16 cellular contexts compared by ENCODE assay signal in the genomic region with DNA sequence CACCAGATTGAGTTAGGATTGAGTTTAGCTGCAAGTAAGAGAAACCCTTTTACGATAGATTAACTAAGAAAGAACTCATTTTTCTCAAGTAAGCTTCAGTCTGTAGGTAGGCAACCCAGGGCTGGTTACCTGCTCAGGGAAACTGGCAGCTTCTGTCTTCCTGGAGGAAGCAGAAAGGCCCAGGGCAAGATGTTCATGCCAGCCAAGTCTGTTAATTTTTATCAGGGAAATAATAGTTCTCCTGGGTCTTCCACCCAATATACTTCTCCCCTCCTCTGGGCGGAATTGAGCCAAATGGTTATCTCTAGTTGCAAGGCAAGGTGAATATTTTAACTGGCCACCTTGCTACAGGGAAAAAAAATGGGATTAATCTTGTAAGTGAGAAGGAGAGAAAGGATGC.
A peak's percentile ranks its signal among the peaks of the same experiment; 100 is the strongest.
DNase-seq lines count a peak whose midpoint lies in the region; ATAC-seq and TF ChIP-seq lines count a peak whose summit lies in the region.
"Had no signal": no experiment of that assay in that cellular context is flagged by ENCODE, and none has a peak within 500 bp of the region (broad histone marks: within the 10 kb centered on the region; RNA-seq: fewer than 3 reads in every experiment).

No MANE protein-coding gene starts in this region.

- TF ChIP-seq CTCF in C4-2B (conservative IDR thresholded peaks at IDR 0.05) (no peak), tibial artery (IDR thresholded peaks at IDR 0.05) (no peak), foreskin keratinocyte (conservative IDR thresholded peaks at IDR 0.05) (no peak)

- H3K27me3 ChIP-seq in CD8-positive, alpha-beta memory T cell (ENCODE audit: insufficient read depth, low read length, poor library complexity, severe bottlenecking), result no peaks in the 10 kb centered on the region
- H3K27me3 ChIP-seq in tibial artery (no peaks in the 10 kb centered on the region), foreskin keratinocyte (no peaks in the 10 kb centered on the region)

- no peak for ATAC-seq in effector memory CD8-positive, alpha-beta T cell (replicated peaks)
- no peak for ATAC-seq in HG03039 (IDR thresholded peaks at IDR 0.05; ENCODE audit: unreplicated experiment)
- no peak for ATAC-seq in foreskin keratinocyte
- ATAC-seq in GM19023 (IDR thresholded peaks at IDR 0.05; ENCODE audit: unreplicated experiment), result no peak

- H3K4me1 Mint-ChIP-seq in CD8-positive, alpha-beta memory T cell, result peaks cover 69 to 84% (median 77%) of the 10 kb centered on the region in 3 donors
- H3K4me1 Mint-ChIP-seq in effector memory CD8-positive, alpha-beta T cell (ENCODE audit: low read depth in 2 of 2), result peaks cover 35 to 66% of the 10 kb centered on the region in 2 donors

- no peaks in the 10 kb centered on the region for H3K27me3 Mint-ChIP-seq in CD8-positive, alpha-beta memory T cell
- H3K27me3 Mint-ChIP-seq in effector memory CD8-positive, alpha-beta T cell, result no peaks in the 10 kb centered on the region
- H3K27me3 Mint-ChIP-seq: CD4-positive, alpha-beta memory T cell; IgD-negative memory B cell had no signal

- peaks cover 17 to 38% (median 19%) of the 10 kb centered on the region in 3 donors for H3K36me3 Mint-ChIP-seq in CD8-positive, alpha-beta memory T cell
- peaks cover 11% of the 10 kb centered on the region for H3K36me3 Mint-ChIP-seq in effector memory CD8-positive, alpha-beta T cell (ENCODE audit: insufficient read depth)

- H3K4me1 ChIP-seq in CD8-positive, alpha-beta memory T cell (ENCODE audit: insufficient read depth, low read length), result no peaks in the 10 kb centered on the region
- H3K4me1 ChIP-seq in tibial artery (peaks cover 0 to 83% (median 34%) of the 10 kb centered on the region in 4 donors), foreskin keratinocyte (no peaks in the 10 kb centered on the region)

- intact Hi-C loops in tibial artery (cut with DNase I; ENCODE audit: low total_unique reads), result no loop called here

- H3K36me3 ChIP-seq in CD8-positive, alpha-beta memory T cell (ENCODE audit: insufficient read depth, low read length), result no peaks in the 10 kb centered on the region
- H3K36me3 ChIP-seq in tibial artery, result no peaks in the 10 kb centered on the region

- peak overlapping the region; percentile 70 for H3K27ac ChIP-seq in C4-2B
- H3K27ac ChIP-seq in CD8-positive, alpha-beta memory T cell (ENCODE audit: low read depth, low read length), result no peak overlapping the region
- peak overlapping the region; percentile 11 to 43 for H3K27ac ChIP-seq in tibial artery
- no peak overlapping the region for H3K27ac ChIP-seq in foreskin keratinocyte
- H3K27ac ChIP-seq: BLaER1 treated with 17β-estradiol and CSF1 and Interleukin-3, amounts not matched to agents 10 nM and 100 nM; GM23248 had no signal

- H3K9me3 Mint-ChIP-seq in CD8-positive, alpha-beta memory T cell, result peaks cover 0 to 10% (median 5%) of the 10 kb centered on the region in 5 donors
- peaks cover 0 to 1% of the 10 kb centered on the region in 2 donors for H3K9me3 Mint-ChIP-seq in effector memory CD8-positive, alpha-beta T cell

- DNase-seq in CD8-positive, alpha-beta memory T cell, result no peak
- DNase-seq in effector memory CD8-positive, alpha-beta T cell, result no peak
- no peak for DNase-seq in tibial artery
- no peak for DNase-seq in foreskin keratinocyte
- DNase-seq: ACHN; Caco-2; CD4-positive, alpha-beta memory T cell; DMS53; GF-D8; GM23248; KG1 had no signal

- no peaks in the 10 kb centered on the region for H3K9me3 ChIP-seq in CD8-positive, alpha-beta memory T cell (ENCODE audit: low read length)
- H3K9me3 ChIP-seq in tibial artery, result no peaks in the 10 kb centered on the region

- no peak overlapping the region for H3K4me3 ChIP-seq in CD8-positive, alpha-beta memory T cell (ENCODE audit: low read length)
- H3K4me3 ChIP-seq in tibial artery, result no peak overlapping the region
- H3K4me3 ChIP-seq: BLaER1 treated with 17β-estradiol and CSF1 and Interleukin-3, amounts not matched to agents 10 nM and 100 nM; GM23248 had no signal

- H3K4me3 Mint-ChIP-seq in CD8-positive, alpha-beta memory T cell, result peak overlapping the region in 2 of 7 donors; percentile 18 to 30
- no peak overlapping the region for H3K4me3 Mint-ChIP-seq in effector memory CD8-positive, alpha-beta T cell

- peak overlapping the region in 6 of 8 donors; percentile 29 to 83 (median 62) for H3K27ac Mint-ChIP-seq in CD8-positive, alpha-beta memory T cell
- peak overlapping the region; percentile 33 to 53 for H3K27ac Mint-ChIP-seq in effector memory CD8-positive, alpha-beta T cell

- CTCF ChIA-PET in CD8-positive, alpha-beta memory T cell (lab: Charles Lee), result no interaction called here

- POLR2A ChIA-PET in CD8-positive, alpha-beta memory T cell (lab: Charles Lee), result no interaction called here

Comparison
In these comparisons a context has a peak if more than half of its experiments do, and no peak if none do; other contexts are left out.
1. H3K27ac ChIP-seq: peak in C4-2B (single experiment) and tibial artery (2 of 2); none in CD8-positive, alpha-beta memory T cell (single experiment) and foreskin keratinocyte (single experiment).